In genomic region chr11:72040497-72041363, GRCh38 we compare ENCODE assay signal across 8 cellular contexts. TPM values are rescaled to one million over a fixed set of nuclear protein-coding genes. Genes with fewer than 3 reads are reported as not detected.
DNase-seq lines count a peak whose midpoint lies in the region; ATAC-seq and TF ChIP-seq lines count a peak whose summit lies in the region.

No MANE protein-coding gene starts in this region.

- H3K4me3 Mint-ChIP-seq in neural crest cell, result no peak overlapping the region

- H3K27ac ChIP-seq in RWPE2 (ENCODE audit: poor library complexity, severe bottlenecking), result peak overlapping the region; percentile 84

- TF ChIP-seq RAD21 in Ishikawa (IDR thresholded peaks at IDR 0.05; ENCODE audit: low read depth), result no peak

- peak overlapping the region; percentile 52 for H3K4me3 ChIP-seq in RWPE2 (ENCODE audit: severe bottlenecking)

- peak; percentile 15; the same call in 1 of the 2 replicates for TF ChIP-seq EP300 in Ishikawa (IDR thresholded peaks at IDR 0.05; ENCODE audit: borderline replicate concordance)

- peaks cover 9% of the 10 kb centered on the region for H3K4me1 Mint-ChIP-seq in neural crest cell

- H3K9me3 ChIP-seq in RWPE2 (ENCODE audit: severe bottlenecking), result no peaks in the 10 kb centered on the region

- no peaks in the 10 kb centered on the region for H3K9me3 Mint-ChIP-seq in neural crest cell

- H3K27me3 Mint-ChIP-seq in neural crest cell (ENCODE audit: low read depth), result no peaks in the 10 kb centered on the region

- H3K4me1 ChIP-seq in RWPE2 (ENCODE audit: insufficient read depth, poor library complexity, severe bottlenecking), result peaks cover 38% of the 10 kb centered on the region

- DNase-seq in DMS114 treated with DMSO at 0.1 percent for 48 hours (lab: John Stamatoyannopoulos, UW; ENCODE audit: unreplicated experiment) (peak; percentile 48), RWPE2 (ENCODE audit: low spot score) (peak; percentile 78), foreskin melanocyte (peak; percentile 93), neural crest cell (ENCODE audit: low read depth, low spot score) (peak; percentile 54)
- peak in 3 of 4 experiments; percentile 42 to 68 (median 67) for DNase-seq in activated naive CD4-positive, alpha-beta T cell (lab: John Stamatoyannopoulos, UW)
- DNase-seq in stimulated activated naive CD8-positive, alpha-beta T cell treated with anti-CD3 and anti-CD28 coated beads, Interleukin-15, Interleukin-2, amounts not matched to agents 100 U/mL and 50 U/mL, for 24 hours, result peak; percentile 81

- ATAC-seq in RWPE2 (ENCODE audit: low read depth) (peak; percentile 63), GM21526 (IDR thresholded peaks at IDR 0.05; ENCODE audit: low FRiP score, unreplicated experiment) (no peak)
- ATAC-seq in stimulated activated naive CD8-positive, alpha-beta T cell treated with anti-CD3 and anti-CD28 coated beads, Interleukin-15, Interleukin-2, amounts not matched to agents 100 U/mL and 50 U/mL, for 24 hours, result peak; percentile 61

- peaks cover 9% of the 10 kb centered on the region for H3K36me3 ChIP-seq in RWPE2 (ENCODE audit: low read depth)

- H3K27me3 ChIP-seq in RWPE2 (ENCODE audit: insufficient read depth, poor library complexity, severe bottlenecking), result no peaks in the 10 kb centered on the region

- H3K27ac Mint-ChIP-seq in neural crest cell (ENCODE audit: unreplicated experiment), result no peak overlapping the region

- TF ChIP-seq CTCF in RWPE2 (IDR thresholded peaks at IDR 0.05; ENCODE audit: poor library complexity, severe bottlenecking) (no peak), neural crest cell (conservative IDR thresholded peaks at IDR 0.05) (no peak)

- peaks cover under 1% of the 10 kb centered on the region for H3K36me3 Mint-ChIP-seq in neural crest cell (ENCODE audit: low read depth)

TF ChIP-seq in Ishikawa, 13 proteins besides CTCF, POLR2A, EP300 and RAD21:
- TF ChIP-seq CREB1 (IDR thresholded peaks at IDR 0.05; ENCODE audit: low read depth) (peak; percentile 77), USF1 (IDR thresholded peaks at IDR 0.05) (no peak), TAF1 (IDR thresholded peaks at IDR 0.05; ENCODE audit: low read depth) (peak; percentile 28; the same call in 1 of the 2 replicates), TCF12 (IDR thresholded peaks at IDR 0.05; ENCODE audit: low read depth) (no peak), YY1 (IDR thresholded peaks at IDR 0.05; ENCODE audit: low read depth) (peak; percentile 77), ZBTB7A (IDR thresholded peaks at IDR 0.05; ENCODE audit: low read depth) (no peak; the same call in 1 of the 2 replicates), FOXM1 (IDR thresholded peaks at IDR 0.05; ENCODE audit: borderline replicate concordance, low read depth) (peak; percentile 55; the same call in 1 of the 2 replicates), CEBPB (IDR thresholded peaks at IDR 0.05) (no peak), REST (IDR thresholded peaks at IDR 0.05; ENCODE audit: low read depth) (no peak), TEAD4 (IDR thresholded peaks at IDR 0.05) (no peak), NFIC (IDR thresholded peaks at IDR 0.05) (peak; percentile 94), EGR1 (IDR thresholded peaks at IDR 0.05) (no peak), MAX (IDR thresholded peaks at IDR 0.05) (peak; percentile 21; the same call in 1 of the 2 replicates)

RNA-seq across cellular contexts. Expression of gene NUMA1, which starts 39.6 kb away (rescaled TPM):
- 173 and 179 TPM in 2 replicates for total RNA-seq in neural crest cell

RNA-seq across cellular contexts. Expression of gene LRRC51, which starts 39.9 kb away (rescaled TPM):
- total RNA-seq in neural crest cell, result 11.6 and 13.5 TPM in 2 replicates

RNA-seq across cellular contexts. Expression of gene IL18BP, which starts 42.0 kb away (rescaled TPM):
- total RNA-seq in neural crest cell, result 10.7 and 10.8 TPM in 2 replicates
